ENCODE assay signal across 8 cellular contexts in genomic region chr17:62064029-62064790, GRCh38. TPM values are rescaled to one million over a fixed set of nuclear protein-coding genes. Genes with fewer than 3 reads are reported as not detected.
DNase-seq lines count a peak whose midpoint lies in the region; ATAC-seq, FAIRE-seq and TF ChIP-seq lines count a peak whose summit lies in the region.

No MANE protein-coding gene starts in this region.

- BruUV-seq in K562 (replicated peaks; lab: Mats Ljungman, UMichigan) (no TSS peak), HepG2 (replicated peaks; lab: Mats Ljungman, UMichigan) (no TSS peak)

- H2AFZ ChIP-seq in Loucy (ENCODE audit: low read length) (no peak overlapping the region), K562 (ENCODE audit: low read depth, low read length) (peak overlapping the region; percentile 59; the same call in 1 of the 2 replicates), HepG2 (ENCODE audit: low read length) (no peak overlapping the region)

- no peaks in the 10 kb centered on the region for H3K27me3 ChIP-seq in GM06990 (replicated peaks; ENCODE audit: control insufficient read depth, insufficient read depth, low read length)
- no peaks in the 10 kb centered on the region for H3K27me3 ChIP-seq in Loucy (ENCODE audit: insufficient read depth, low read length, poor library complexity, severe bottlenecking)
- H3K27me3 ChIP-seq in K562 (ENCODE audit: control insufficient read depth in 2 of 2, insufficient read depth in 2 of 2, low read length in 2 of 2): no peaks in the 10 kb centered on the region
- H3K27me3 ChIP-seq in HepG2 (ENCODE audit: control insufficient read depth in 1 of 2, insufficient read depth in 2 of 2, low read length in 2 of 2): no peaks in the 10 kb centered on the region; a peak in 1 of 5 replicates
- H3K27me3 ChIP-seq in thyroid gland: no peaks in the 10 kb centered on the region

- no peaks in the 10 kb centered on the region for H3K9me1 ChIP-seq in K562 (ENCODE audit: control insufficient read depth, insufficient read depth, low read length)

- FAIRE-seq in K562 (lab: Jason Lieb, UNC) (peak; percentile 26), HepG2 (lab: Jason Lieb, UNC) (no peak)

- CTCF ChIA-PET in K562 (lab: Yijun Ruan, JAX; ENCODE audit: low intra/inter-chr PET ratio) (no interaction called here), HepG2 (lab: Yijun Ruan, JAX; ENCODE audit: low intra/inter-chr PET ratio, low total read pairs) (no interaction called here)

- in situ Hi-C loops in K562 (cut with MboI) (no loop called here), HepG2 (cut with HindIII; ENCODE audit: extremely low pct_ligation_motif_present, low pct_unique_long_range_greater_than_20kb) (no loop called here)

- POLR2A ChIA-PET in K562 (lab: Yijun Ruan, JAX) (interaction anchor here (0.6 to 3.2 kb wide), 10 partner anchors 8 to 1415 kb away, joined by 3 to 25 read pairs (median 4); no protein-coding TSS in a partner anchor), HepG2 (lab: Yijun Ruan, JAX) (interaction anchor here (0.6 to 2.5 kb wide), 8 partner anchors 8 to 391 kb away, joined by 3 to 35 read pairs (median 4); partner anchors contain the start of gene BRIP1)

- H3K27ac ChIP-seq in K562 (ENCODE audit: extremely low read depth, low read depth, low read length) (peak overlapping the region; percentile 89), HepG2 (ENCODE audit: extremely low read length, insufficient read depth, low read length) (peak overlapping the region; percentile 43), thyroid gland (peak overlapping the region; percentile 70 to 99 (median 84))

- TF ChIP-seq POLR2A in K562 (conservative IDR thresholded peaks at IDR 0.05) (no peak), HepG2 (IDR thresholded peaks at IDR 0.05; ENCODE audit: insufficient read depth in 1 of 2, low read depth in 2 of 2, low read length in 2 of 2) (no peak), thyroid gland (IDR thresholded peaks at IDR 0.05) (no peak)

- no peaks in the 10 kb centered on the region for H3K9me2 ChIP-seq in Loucy (replicated peaks; ENCODE audit: low read depth, low read length)

- peak overlapping the region; percentile 99 for H3K4me3 ChIP-seq in GM06990 (replicated peaks; ENCODE audit: low read depth, low read length)
- peak overlapping the region; percentile 95 for H3K4me3 ChIP-seq in Loucy (ENCODE audit: low read length, poor library complexity, severe bottlenecking)
- H3K4me3 ChIP-seq in K562: peak overlapping the region; percentile 86
- peak overlapping the region; percentile 62 to 100 (median 96) for H3K4me3 ChIP-seq in HepG2 (replicated peaks in 1 of 3; ENCODE audit: insufficient read depth in 1 of 3, low read depth in 2 of 3, low read length in 3 of 3)
- peak overlapping the region; percentile 42 to 88 (median 81) for H3K4me3 ChIP-seq in thyroid gland (replicated peaks in 1 of 3)

- peak; percentile 24 for DNase-seq in GM06990 (ENCODE audit: extremely low read depth, insufficient read length)
- DNase-seq in K562 (ENCODE audit: extremely low read depth in 1 of 4, low spot score in 3 of 4): peak in 1 of 4 experiments; percentile 34
- DNase-seq in HepG2 (ENCODE audit: low spot score): no peak
- no peak for DNase-seq in thyroid gland

- TF ChIP-seq EP300 in K562 (IDR thresholded peaks at IDR 0.05; ENCODE audit: low read length): no peak
- no peak for TF ChIP-seq EP300 in HepG2 (IDR thresholded peaks at IDR 0.05; ENCODE audit: low read depth in 2 of 2, low read length in 2 of 2)
- TF ChIP-seq EP300 in HepG2 (CRISPR knock-in tag; IDR thresholded peaks at IDR 0.05; ENCODE audit: borderline replicate concordance): no peak

- no peaks in the 10 kb centered on the region for H3K9me3 ChIP-seq in Loucy (ENCODE audit: insufficient read depth, low read depth, low read length)
- no peaks in the 10 kb centered on the region for H3K9me3 ChIP-seq in K562 (replicated peaks; ENCODE audit: control insufficient read depth, insufficient read depth, low read depth, low read length)
- no peaks in the 10 kb centered on the region for H3K9me3 ChIP-seq in HepG2 (ENCODE audit: low read length)
- no peaks in the 10 kb centered on the region for H3K9me3 ChIP-seq in thyroid gland

- 0% methylated on average over 5 of the region's 5 CpGs for WGBS in K562 (ENCODE audit: insufficient coverage, low coverage, missing lambda C conversion rate)
- WGBS in HepG2 (ENCODE audit: low lambda C conversion rate): under 1% methylated on average over 5 of the region's 5 CpGs
- 3 to 5% methylated on average over 5 of the region's 5 CpGs for WGBS in thyroid gland, 2 donors

- H3K4me2 ChIP-seq in Loucy (ENCODE audit: low read depth, low read length, poor library complexity, severe bottlenecking) (peak overlapping the region; percentile 80), K562 (ENCODE audit: insufficient read depth, low read length) (peak overlapping the region; percentile 98), HepG2 (ENCODE audit: low read depth, low read length) (peak overlapping the region; percentile 78)

- H3K36me3 ChIP-seq in GM06990 (ENCODE audit: control insufficient read depth, insufficient read depth, low read length): peaks cover 4% of the 10 kb centered on the region
- peaks cover 8% of the 10 kb centered on the region; the same call in 1 of the 2 replicates for H3K36me3 ChIP-seq in Loucy (ENCODE audit: insufficient read depth, low read length)
- H3K36me3 ChIP-seq in K562 (ENCODE audit: control insufficient read depth, insufficient read depth, low read length): peaks cover 41% of the 10 kb centered on the region
- peaks cover 3 to 12% of the 10 kb centered on the region in 2 experiments; a peak in 4 of 5 replicates for H3K36me3 ChIP-seq in HepG2 (replicated peaks in 1 of 2; ENCODE audit: control insufficient read depth in 1 of 2, insufficient read depth in 2 of 2, low read length in 2 of 2)
- peaks cover 0 to 7% of the 10 kb centered on the region in 2 donors for H3K36me3 ChIP-seq in thyroid gland

- peaks cover 64% of the 10 kb centered on the region for H3K79me2 ChIP-seq in Loucy (ENCODE audit: insufficient read depth, low read length)
- H3K79me2 ChIP-seq in K562 (ENCODE audit: control insufficient read depth, insufficient read depth, low read length): peaks cover 65% of the 10 kb centered on the region
- peaks cover 63% of the 10 kb centered on the region for H3K79me2 ChIP-seq in HepG2 (ENCODE audit: insufficient read depth, low read length)

- peak; percentile 14 for ATAC-seq in K562
- ATAC-seq in HepG2: no peak
- ATAC-seq in HG03159 (IDR thresholded peaks at IDR 0.05; ENCODE audit: unreplicated experiment): no peak
- ATAC-seq in HG03469 (IDR thresholded peaks at IDR 0.05; ENCODE audit: unreplicated experiment): no peak
- no peak for ATAC-seq in GM21515 (IDR thresholded peaks at IDR 0.05; ENCODE audit: unreplicated experiment)

- TF ChIP-seq RAD21 in K562 (CRISPR knock-in tag; conservative IDR thresholded peaks at IDR 0.05 in 1 of 2, IDR thresholded peaks at IDR 0.05 in 1 of 2): no peak
- no peak for TF ChIP-seq RAD21 in HepG2 (CRISPR knock-in tag; IDR thresholded peaks at IDR 0.05)

- TF ChIP-seq CTCF in GM06990 (IDR thresholded peaks at IDR 0.05; ENCODE audit: insufficient read depth, low read length, poor library complexity, severe bottlenecking) (no peak), Loucy (conservative IDR thresholded peaks at IDR 0.05; ENCODE audit: low read length) (no peak), K562 (IDR thresholded peaks at IDR 0.05 in 2 of 3, conservative IDR thresholded peaks at IDR 0.05 in 1 of 3; ENCODE audit: insufficient read depth in 2 of 3, low read depth in 1 of 3, low read length in 3 of 3) (no peak), HepG2 (CRISPR knock-in tag; IDR thresholded peaks at IDR 0.05) (no peak), thyroid gland (IDR thresholded peaks at IDR 0.05) (no peak)

- no peaks in the 10 kb centered on the region for H3F3A ChIP-seq in Loucy (ENCODE audit: low read depth)

- intact Hi-C loops in K562 (cut with micrococcal nuclease): no loop called here
- intact Hi-C loops in HepG2 (cut with micrococcal nuclease; ENCODE audit: unreplicated experiment): no loop called here
- intact Hi-C loops in thyroid gland (cut with DNase I): loop anchor here (10.0 kb wide), 2 partner anchors 139 to 649 kb away; partner anchors contain the start of gene INTS2

- H4K20me1 ChIP-seq in Loucy (ENCODE audit: insufficient read depth, low read length, poor library complexity, severe bottlenecking): peaks cover 56% of the 10 kb centered on the region
- H4K20me1 ChIP-seq in K562 (replicated peaks; ENCODE audit: control insufficient read depth, insufficient read depth, low read length): peaks cover 27% of the 10 kb centered on the region
- H4K20me1 ChIP-seq in HepG2 (ENCODE audit: insufficient read depth, low read length): peaks cover 43% of the 10 kb centered on the region

- H3K4me1 ChIP-seq in Loucy (ENCODE audit: insufficient read depth, low read length, poor library complexity, severe bottlenecking) (peaks cover 22% of the 10 kb centered on the region), K562 (replicated peaks in 1 of 2; ENCODE audit: control insufficient read depth in 2 of 2, insufficient read depth in 2 of 2, low read length in 2 of 2) (peaks cover 4 to 10% of the 10 kb centered on the region in 2 experiments; a peak in 3 of 5 replicates), HepG2 (ENCODE audit: insufficient read depth, low read length) (peaks cover 64% of the 10 kb centered on the region), thyroid gland (peaks cover 15 to 34% of the 10 kb centered on the region in 2 donors)

- H3K9ac ChIP-seq in Loucy (ENCODE audit: low read depth, low read length, poor library complexity, severe bottlenecking) (peak overlapping the region; percentile 83), K562 (ENCODE audit: insufficient read depth in 1 of 2, low read depth in 2 of 2, low read length in 2 of 2) (peak overlapping the region; percentile 83 to 97), HepG2 (ENCODE audit: insufficient read depth, low read depth, low read length) (peak overlapping the region; percentile 88)

RNA-seq across cellular contexts. Expression of gene MED13, which starts 0.9 kb away (rescaled TPM):
- 264 and 586 TPM in 2 replicates for total RNA-seq in K562 (2011; cell fraction: chromatin; rRNA removed; ENCODE audit: low replicate concordance)
- 98.4 and 126 TPM in 2 replicates for total RNA-seq in K562 (2011; cell fraction: nucleolus; rRNA removed)
- 186 and 199 TPM in 2 replicates for total RNA-seq in K562 (2011; cell fraction: nucleoplasm; rRNA removed)
- total RNA-seq in K562 (2014; rRNA removed) (25.1 and 26.9 TPM in 2 replicates), K562 (2014; rRNA removed; fragmentation: Illumina TruSeq; extraction: Trizol) (48.4 and 55.0 TPM in 2 replicates), K562 (2015; rRNA removed; fragmentation: Illumina TruSeq; extraction: Trizol) (42.5 and 45.4 TPM in 2 replicates), K562 (2021) (42.6 and 46.3 TPM in 2 replicates), HepG2 (2016; rRNA removed; fragmentation: Illumina TruSeq; extraction: Trizol) (69.1 and 70.9 TPM in 2 replicates), thyroid gland (100 to 1,000 TPM in 1 of 4 donors, 10 to 100 TPM in 3; 58.9 to 156 (median 83.3) TPM)
- polyA plus RNA-seq in K562 (2011; rRNA removed) (36.5 and 36.7 TPM in 2 replicates), K562 (2014; fragmentation: Illumina TruSeq; extraction: Trizol) (26.5 and 28.2 TPM in 2 replicates), K562 (2014; fragmentation: Nextera tagmentation; extraction: Ambion mirVana) (1 to 10 TPM; 5.4 to 6.1 TPM), K562 (2014; rRNA removed) (11.0 and 13.5 TPM in 2 replicates), HepG2 (2011; rRNA removed) (25.2 and 27.4 TPM in 2 replicates)
- polyA plus RNA-seq in K562 (2011; cell fraction: cytosol; rRNA removed): 9.9 and 16.5 TPM in 2 replicates
- polyA plus RNA-seq in K562 (2011; cell fraction: nucleus; rRNA removed): 45.0 and 51.7 TPM in 2 replicates
- polyA plus RNA-seq in K562 (2012): 10.9 and 13.8 TPM in 2 replicates
- polyA minus RNA-seq in K562 (2011; rRNA and poly(A)+ RNA removed): 235 and 248 TPM in 2 replicates
- 64.0 and 69.1 TPM in 2 replicates for polyA minus RNA-seq in K562 (2011; cell fraction: cytosol; rRNA and poly(A)+ RNA removed)
- 46.3 and 105 TPM in 2 replicates for polyA minus RNA-seq in K562 (2011; cell fraction: nucleus; rRNA and poly(A)+ RNA removed)
- 28.7 and 34.2 TPM in 2 replicates for total RNA-seq in HepG2 (2016; cell fraction: cytosol; rRNA removed; fragmentation: Illumina TruSeq; extraction: Trizol; ENCODE audit: low read depth)
- 60.8 and 66.7 TPM in 2 replicates for total RNA-seq in HepG2 (2016; cell fraction: insoluble cytoplasmic fraction; rRNA removed; fragmentation: Illumina TruSeq; extraction: Trizol)
- total RNA-seq in HepG2 (2016; cell fraction: membrane; rRNA removed; fragmentation: Illumina TruSeq; extraction: Trizol): 34.4 and 35.2 TPM in 2 replicates
- total RNA-seq in HepG2 (2016; cell fraction: nucleus; rRNA removed; fragmentation: Illumina TruSeq; extraction: Trizol): 74.9 and 87.2 TPM in 2 replicates
- 9.5 and 15.5 TPM in 2 replicates for polyA plus RNA-seq in HepG2 (2011; cell fraction: cytosol; rRNA removed)
- polyA plus RNA-seq in HepG2 (2011; cell fraction: nucleus; rRNA removed): 22.1 and 24.5 TPM in 2 replicates
- 18.1 and 18.8 TPM in 2 replicates for polyA plus RNA-seq in HepG2 (2012)
- 1.1 and 1.2 TPM in 2 replicates for polyA plus RNA-seq in HepG2 (2016; cell fraction: cytosol; fragmentation: Illumina TruSeq; extraction: Trizol; ENCODE audit: low read depth)
- 22.4 and 23.2 TPM in 2 replicates for polyA plus RNA-seq in HepG2 (2016; cell fraction: insoluble cytoplasmic fraction; fragmentation: Illumina TruSeq; extraction: Trizol; ENCODE audit: low read depth)
- polyA plus RNA-seq in HepG2 (2016; cell fraction: membrane; fragmentation: Illumina TruSeq; extraction: Trizol; ENCODE audit: low read depth): 3.0 and 3.5 TPM in 2 replicates
- 29.6 and 33.8 TPM in 2 replicates for polyA plus RNA-seq in HepG2 (2016; cell fraction: nucleus; fragmentation: Illumina TruSeq; extraction: Trizol; ENCODE audit: insufficient read depth, low read depth)
- 248 and 289 TPM in 2 replicates for polyA minus RNA-seq in HepG2 (2011; rRNA and poly(A)+ RNA removed; ENCODE audit: low replicate concordance)
- polyA minus RNA-seq in HepG2 (2011; cell fraction: cytosol; rRNA and poly(A)+ RNA removed): 47.7 and 70.8 TPM in 2 replicates
- polyA minus RNA-seq in HepG2 (2011; cell fraction: nucleus; rRNA and poly(A)+ RNA removed): 160 and 215 TPM in 2 replicates
